In the genomic region with DNA sequence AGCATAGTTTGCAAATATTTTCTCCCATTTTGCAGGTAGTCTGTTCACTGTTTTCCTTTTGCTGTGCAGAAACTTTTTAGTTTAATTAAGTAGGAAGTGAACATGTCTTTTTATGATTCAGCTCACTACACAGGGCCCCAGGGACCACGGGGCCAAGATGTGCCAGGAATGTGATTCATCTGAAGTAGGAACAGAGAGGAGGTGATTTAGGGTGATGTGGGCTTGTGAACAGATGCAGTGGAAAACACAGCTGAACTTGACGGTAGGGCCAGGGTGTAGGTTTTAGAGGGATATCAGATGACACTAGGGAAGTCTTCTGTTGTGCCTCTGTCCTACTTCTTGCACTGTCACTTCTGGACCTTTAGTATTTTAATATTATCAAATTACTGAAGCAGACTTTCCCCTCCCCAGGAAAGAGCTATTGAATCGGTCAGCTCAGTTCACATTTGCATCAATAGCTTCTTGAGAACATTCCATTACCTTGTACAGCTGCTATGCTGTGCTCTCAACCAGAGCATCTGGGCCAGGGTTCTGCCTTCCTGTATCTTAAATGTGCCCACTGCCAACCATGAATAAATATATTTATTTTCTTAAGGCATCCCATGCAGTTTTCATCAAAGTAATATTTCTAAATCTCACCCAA, we compare ENCODE assay signal across 8 cellular contexts.
DNase-seq lines count a peak whose midpoint lies in the region; ATAC-seq and TF ChIP-seq lines count a peak whose summit lies in the region.

No MANE protein-coding gene starts in this region.

- DNase-seq in AG04450 (ENCODE audit: low read depth, low spot score) (peak; percentile 33), kidney epithelial cell (ENCODE audit: low read depth) (peak; percentile 56), ecto neural progenitor cell (ENCODE audit: low spot score) (no peak), HuH-7.5 (ENCODE audit: low spot score) (no peak)
- DNase-seq in NK-92 treated with Interleukin-12 subunit alpha and Interleukin-12 subunit beta, amount 100 ng/mL, for 24 hours (lab: John Stamatoyannopoulos, UW) = no peak

- TF ChIP-seq CTCF in AG04450 (IDR thresholded peaks at IDR 0.05; ENCODE audit: low read depth, low read length) (no peak), kidney epithelial cell (IDR thresholded peaks at IDR 0.05; ENCODE audit: insufficient read depth, low read length, poor library complexity, severe bottlenecking) (no peak)

- peaks cover 66% of the 10 kb centered on the region for H3K4me1 Mint-ChIP-seq in activated T-helper 17 cell treated with anti-CD3 and anti-CD28 coated beads, Interleukin-2, amount 50 U/mL, for 72 hours

- POLR2A ChIA-PET in AG04450 (lab: Yijun Ruan, JAX) = interaction anchor here (0.8 kb wide), 1 partner anchor 11 kb away, joined by 3 read pairs; no protein-coding TSS in a partner anchor

- ATAC-seq in GM18861 (IDR thresholded peaks at IDR 0.05; ENCODE audit: unreplicated experiment) (peak; percentile 40), GM21529 (IDR thresholded peaks at IDR 0.05; ENCODE audit: unreplicated experiment) (no peak)
- ATAC-seq in activated T-helper 17 cell treated with anti-CD3 and anti-CD28 coated beads, Interleukin-2, amount 50 U/mL, for 72 hours (replicated peaks) = peak; percentile 92

- peak overlapping the region; percentile 50 for H3K4me3 Mint-ChIP-seq in activated T-helper 17 cell treated with anti-CD3 and anti-CD28 coated beads, Interleukin-2, amount 50 U/mL, for 72 hours

- H3K27ac ChIP-seq in AG04450 (ENCODE audit: low read depth, low read length) = no peak overlapping the region

- no peaks in the 10 kb centered on the region for H3K9me3 ChIP-seq in AG04450 (ENCODE audit: control insufficient read depth, insufficient read depth, low read length)

- CTCF ChIA-PET in AG04450 (lab: Charles Lee) = interaction anchor here (0.6 to 2.4 kb wide), 10 partner anchors 11 to 216 kb away, joined by 3 to 13 read pairs (median 4); a partner anchor contains a TSS

- no peaks in the 10 kb centered on the region for H3K36me3 ChIP-seq in kidney epithelial cell (ENCODE audit: control insufficient read depth, insufficient read depth, low read length)

- H3K4me3 ChIP-seq in AG04450 (ENCODE audit: low read depth, low read length) (no peak overlapping the region), kidney epithelial cell (ENCODE audit: low read depth, low read length) (no peak overlapping the region)

- no peaks in the 10 kb centered on the region for H3K27me3 Mint-ChIP-seq in activated T-helper 17 cell treated with anti-CD3 and anti-CD28 coated beads, Interleukin-2, amount 50 U/mL, for 72 hours

- H3K27ac Mint-ChIP-seq in activated T-helper 17 cell treated with anti-CD3 and anti-CD28 coated beads, Interleukin-2, amount 50 U/mL, for 72 hours = peak overlapping the region; percentile 65

- peaks cover 54% of the 10 kb centered on the region for H3K36me3 Mint-ChIP-seq in activated T-helper 17 cell treated with anti-CD3 and anti-CD28 coated beads, Interleukin-2, amount 50 U/mL, for 72 hours (ENCODE audit: low read depth)

- no peaks in the 10 kb centered on the region for H3K27me3 ChIP-seq in AG04450 (ENCODE audit: control insufficient read depth, insufficient read depth, low read length)
- no peaks in the 10 kb centered on the region for H3K27me3 ChIP-seq in kidney epithelial cell (ENCODE audit: control insufficient read depth, insufficient read depth, low read length)

- no peaks in the 10 kb centered on the region for H3K9me3 Mint-ChIP-seq in activated T-helper 17 cell treated with anti-CD3 and anti-CD28 coated beads, Interleukin-2, amount 50 U/mL, for 72 hours

Comparison
In these comparisons a context has a peak if more than half of its experiments do, and no peak if none do; other contexts are left out.
1. DNase-seq: peak in AG04450 (single experiment) and kidney epithelial cell (single experiment); none in ecto neural progenitor cell (single experiment), HuH-7.5 (single experiment) and NK-92 treated with Interleukin-12 subunit alpha and Interleukin-12 subunit beta, amount 100 ng/mL, for 24 hours (single experiment).